In genomic region chr6:117072134-117072533, GRCh38 we compare ENCODE assay signal across 21 cellular contexts.
DNase-seq lines count a peak whose midpoint lies in the region; ATAC-seq, FAIRE-seq and TF ChIP-seq lines count a peak whose summit lies in the region.
"Had no signal": no experiment of that assay in that cellular context is flagged by ENCODE, and none has a peak within 500 bp of the region (broad histone marks: within the 10 kb centered on the region; RNA-seq: fewer than 3 reads in every experiment).

No MANE protein-coding gene starts in this region.

- H3K4me1 ChIP-seq in heart right ventricle: peaks cover 0 to 9% (median 0%) of the 10 kb centered on the region in 9 donors
- H3K4me1 ChIP-seq in right atrium auricular region: no peaks in the 10 kb centered on the region
- H3K4me1 ChIP-seq in mammary epithelial cell (ENCODE audit: insufficient read depth, low read length): no peaks in the 10 kb centered on the region
- no peaks in the 10 kb centered on the region for H3K4me1 ChIP-seq in gastroesophageal sphincter
- H3K4me1 ChIP-seq: gastrocnemius medialis, parathyroid adenoma, uterus had no signal

- WGBS in heart right ventricle, 2 donors: 34 to 36% methylated on average over 2 of the region's 2 CpGs
- 9% methylated on average over 2 of the region's 2 CpGs for WGBS in mammary epithelial cell (ENCODE audit: low coverage, missing lambda C conversion rate)
- 13 to 60% methylated on average over 1 of the region's 2 CpGs for WGBS in gastroesophageal sphincter (ENCODE audit: low coverage in 1 of 2), 2 donors

- H3K4me3 ChIP-seq in heart right ventricle (no peak overlapping the region), right atrium auricular region (no peak overlapping the region), mammary epithelial cell (replicated peaks in 1 of 3; ENCODE audit: insufficient read depth in 1 of 3, low read depth in 2 of 3, low read length in 3 of 3) (no peak overlapping the region), gastroesophageal sphincter (no peak overlapping the region)
- H3K4me3 ChIP-seq: gastrocnemius medialis, uterus had no signal

- FAIRE-seq in urothelium cell line (lab: Jason Lieb, UNC): no peak
- FAIRE-seq: RCC 7860 had no signal

- CTCF ChIA-PET in mammary epithelial cell (lab: Charles Lee; ENCODE audit: low non-redundant PET): no interaction called here

- no peaks in the 10 kb centered on the region for H3K36me3 ChIP-seq in heart right ventricle
- no peaks in the 10 kb centered on the region for H3K36me3 ChIP-seq in right atrium auricular region
- H3K36me3 ChIP-seq in mammary epithelial cell (ENCODE audit: insufficient read depth, low read length): no peaks in the 10 kb centered on the region
- H3K36me3 ChIP-seq in gastroesophageal sphincter: no peaks in the 10 kb centered on the region
- H3K36me3 ChIP-seq: gastrocnemius medialis, uterus had no signal

- ATAC-seq in heart right ventricle (peak in 2 of 8 donors; percentile 39 to 47), gastroesophageal sphincter (no peak), GM21737 (IDR thresholded peaks at IDR 0.05; ENCODE audit: unreplicated experiment) (no peak)
- ATAC-seq: activated CD8-positive, alpha-beta T cell treated with anti-CD3 and anti-CD28 coated beads, Interleukin-2, amount 10 ng/mL, durations not matched to agents 7 days and 5 days; gastrocnemius medialis had no signal

- BruUV-seq in mammary epithelial cell (replicated peaks; lab: Mats Ljungman, UMichigan): no TSS peak

- dilution Hi-C loops in mammary epithelial cell (cut with HindIII; ENCODE audit: low sequenced_read_pairs): no loop called here

- H2AFZ ChIP-seq in mammary epithelial cell (ENCODE audit: low read depth, low read length): no peak overlapping the region
- H2AFZ ChIP-seq: parathyroid adenoma had no signal

- TF ChIP-seq CTCF in heart right ventricle (IDR thresholded peaks at IDR 0.05) (no peak), right atrium auricular region (IDR thresholded peaks at IDR 0.05) (no peak), mammary epithelial cell (conservative IDR thresholded peaks at IDR 0.05 in 1 of 2, IDR thresholded peaks at IDR 0.05 in 1 of 2; ENCODE audit: extremely low read depth in 1 of 2, insufficient read depth in 1 of 2, low read depth in 1 of 2, low read length in 2 of 2) (no peak), gastroesophageal sphincter (IDR thresholded peaks at IDR 0.05) (no peak)

- no peak for TF ChIP-seq EP300 in gastroesophageal sphincter (IDR thresholded peaks at IDR 0.05)

- no peak overlapping the region for H3K9ac ChIP-seq in mammary epithelial cell (ENCODE audit: insufficient read depth, low read length)
- H3K9ac ChIP-seq: parathyroid adenoma had no signal

- no peak for TF ChIP-seq POLR2A in gastroesophageal sphincter (IDR thresholded peaks at IDR 0.05)

- intact Hi-C loops in heart right ventricle (cut with DNase I) (no loop called here), mammary epithelial cell (cut with micrococcal nuclease) (no loop called here)

- H3K4me2 ChIP-seq in mammary epithelial cell (ENCODE audit: insufficient read depth, low read depth, low read length): no peak overlapping the region

- H4K20me1 ChIP-seq in mammary epithelial cell (ENCODE audit: insufficient read depth, low read length): no peaks in the 10 kb centered on the region

- H3K27me3 ChIP-seq in heart right ventricle (no peaks in the 10 kb centered on the region), right atrium auricular region (no peaks in the 10 kb centered on the region), mammary epithelial cell (ENCODE audit: insufficient read depth, low read length) (peaks cover 8% of the 10 kb centered on the region), gastroesophageal sphincter (peaks cover 9% of the 10 kb centered on the region)
- H3K27me3 ChIP-seq: gastrocnemius medialis, uterus had no signal

- in situ Hi-C loops in mammary epithelial cell (cut with MboI; ENCODE audit: low sequenced_read_pairs in 2 of 2): no loop called here

- no peak overlapping the region for H3K27ac ChIP-seq in heart right ventricle
- H3K27ac ChIP-seq in right atrium auricular region: no peak overlapping the region
- H3K27ac ChIP-seq in mammary epithelial cell (ENCODE audit: insufficient read depth, low read depth, low read length): no peak overlapping the region
- H3K27ac ChIP-seq in gastroesophageal sphincter: no peak overlapping the region
- H3K27ac ChIP-seq: 22Rv1, gastrocnemius medialis, parathyroid adenoma, uterus had no signal

- DNase-seq in DMS 273 (lab: John Stamatoyannopoulos, UW; ENCODE audit: unreplicated experiment) (peak; percentile 7), DMS 273 treated with DMSO at 0.1 percent for 48 hours (lab: John Stamatoyannopoulos, UW) (no peak), heart right ventricle (peak; percentile 34 to 35), right atrium auricular region (ENCODE audit: low spot score) (no peak), mammary epithelial cell (peak; percentile 14), urothelium cell line (ENCODE audit: low spot score) (peak; percentile 12)
- DNase-seq: activated CD4-positive, CD25-positive, alpha-beta regulatory T cell; activated CD8-positive, alpha-beta T cell treated with anti-CD3 and anti-CD28 coated beads, Interleukin-2, amount 10 ng/mL, durations not matched to agents 7 days and 5 days; activated naive CD4-positive, alpha-beta T cell; activated T-cell treated with anti-CD3 and anti-CD28 coated beads, Interleukin-2, amount 50 U/mL, for 24 hours; AML-193; gastrocnemius medialis; NCI-H187 treated with DMSO at 0.1 percent for 48 hours; NK-92 treated with Interleukin-12 subunit alpha and Interleukin-12 subunit beta, amount 100 ng/mL, for 24 hours; T1000; uterus had no signal

- H3K79me2 ChIP-seq in mammary epithelial cell (ENCODE audit: insufficient read depth, low read length): no peaks in the 10 kb centered on the region
- H3K79me2 ChIP-seq: parathyroid adenoma had no signal

- H3K9me3 ChIP-seq in heart right ventricle (no peaks in the 10 kb centered on the region), right atrium auricular region (no peaks in the 10 kb centered on the region), mammary epithelial cell (replicated peaks; ENCODE audit: insufficient read depth, low read length) (no peaks in the 10 kb centered on the region), gastroesophageal sphincter (no peaks in the 10 kb centered on the region)
- H3K9me3 ChIP-seq: gastrocnemius medialis, uterus had no signal

Comparison
In these comparisons a context has a peak if more than half of its experiments do, and no peak if none do; other contexts are left out.
1. DNase-seq: peak in DMS 273 (single experiment), heart right ventricle (2 of 2), mammary epithelial cell (single experiment) and urothelium cell line (single experiment); none in DMS 273 treated with DMSO at 0.1 percent for 48 hours (single experiment) and right atrium auricular region (single experiment).